Comparison of ENCODE assay signal across 8 cellular contexts in the genomic region with DNA sequence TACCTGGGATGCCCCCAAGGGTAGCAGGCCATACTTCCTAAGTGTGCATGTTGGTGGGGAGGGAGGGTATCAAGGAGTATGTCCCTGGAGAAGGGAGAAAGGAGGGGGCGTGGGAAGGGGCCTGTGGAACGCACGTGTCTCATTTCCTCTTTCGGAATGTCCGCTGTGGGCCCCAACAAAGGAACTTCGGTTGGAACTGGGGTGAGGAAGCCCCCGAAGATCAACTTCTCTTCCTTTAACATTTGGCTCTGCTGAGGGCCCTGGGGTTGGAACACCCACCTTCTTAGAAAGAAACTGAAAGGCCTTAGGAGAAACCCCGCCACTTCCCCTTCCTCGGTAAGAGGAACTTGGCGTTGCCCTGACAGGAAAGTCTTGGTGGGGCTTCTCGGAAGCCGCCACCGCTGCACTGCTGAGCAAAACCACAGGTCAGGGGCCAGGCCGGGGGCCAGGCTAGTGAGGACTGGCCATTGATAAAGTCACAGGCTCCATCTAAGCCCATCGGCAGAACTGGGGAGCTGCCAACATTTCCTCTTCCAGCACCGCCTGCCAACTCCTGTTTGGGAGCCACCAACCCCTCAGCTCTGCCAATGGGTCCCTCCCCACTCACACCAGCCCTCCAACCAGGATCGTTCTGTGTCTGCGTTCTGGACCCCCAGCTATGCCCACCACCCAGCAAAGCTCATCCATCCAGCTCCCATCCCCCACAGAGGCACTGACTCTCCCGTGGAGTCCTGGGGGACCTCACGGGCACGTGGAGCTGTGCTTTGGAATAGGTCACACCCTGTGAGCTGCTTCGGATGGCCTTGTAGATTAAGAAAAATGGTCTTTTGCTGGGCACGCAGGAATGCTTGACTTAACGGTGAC. TPM values are rescaled to one million over a fixed set of nuclear protein-coding genes. Genes with fewer than 3 reads are reported as not detected.
DNase-seq lines count a peak whose midpoint lies in the region; ATAC-seq and TF ChIP-seq lines count a peak whose summit lies in the region.

No MANE protein-coding gene starts in this region.

- H3K27me3 Mint-ChIP-seq in T-helper 17 cell = no peaks in the 10 kb centered on the region
- H3K27me3 Mint-ChIP-seq in nephron progenitor cell (ENCODE audit: low read depth, poor library complexity) = peaks cover 4% of the 10 kb centered on the region

- H3K4me1 ChIP-seq in transverse colon = peaks cover 0 to 27% (median 17%) of the 10 kb centered on the region in 4 donors

- H3K36me3 ChIP-seq in transverse colon = no peaks in the 10 kb centered on the region

- H3K4me3 ChIP-seq in transverse colon = no peak overlapping the region

- peaks cover 52% of the 10 kb centered on the region for H3K4me1 Mint-ChIP-seq in T-helper 17 cell
- H3K4me1 Mint-ChIP-seq in nephron progenitor cell = peaks cover 24% of the 10 kb centered on the region

- H3K36me3 Mint-ChIP-seq in T-helper 17 cell (ENCODE audit: low read depth) = peaks cover 2% of the 10 kb centered on the region
- no peaks in the 10 kb centered on the region for H3K36me3 Mint-ChIP-seq in nephron progenitor cell (ENCODE audit: low read depth)

- H3K27me3 ChIP-seq in transverse colon = no peaks in the 10 kb centered on the region

- TF ChIP-seq CTCF in nephron progenitor cell (IDR thresholded peaks at IDR 0.05) = no peak
- no peak for TF ChIP-seq CTCF in transverse colon (IDR thresholded peaks at IDR 0.05)

- DNase-seq in T-helper 17 cell (peak in 2 of 3 donors; percentile 16 to 21), nephron progenitor cell (no peak), transverse colon (peak; percentile 77), NCI-H748 treated with DMSO at 0.1 percent for 48 hours (lab: John Stamatoyannopoulos, UW) (no peak), NCI-H2227 treated with DMSO at 0.1 percent for 48 hours (lab: John Stamatoyannopoulos, UW) (no peak), NCI-H1930 (lab: John Stamatoyannopoulos, UW) (no peak)

- H3K9me3 ChIP-seq in T-helper 17 cell (ENCODE audit: control insufficient read depth, low read length, poor library complexity, severe bottlenecking) (no peaks in the 10 kb centered on the region), transverse colon (no peaks in the 10 kb centered on the region)

- peak overlapping the region; percentile 99 for H3K27ac Mint-ChIP-seq in T-helper 17 cell
- H3K27ac Mint-ChIP-seq in nephron progenitor cell = peak overlapping the region; percentile 87

- H3K4me3 Mint-ChIP-seq in T-helper 17 cell = peak overlapping the region; percentile 93
- H3K4me3 Mint-ChIP-seq in nephron progenitor cell = no peak overlapping the region

- in situ Hi-C loops in transverse colon (cut with MboI; ENCODE audit: low pct_ligation_motif_present in 1 of 4, low pct_unique_long_range_greater_than_20kb in 1 of 4, low sequenced_read_pairs in 3 of 4) = loop anchor here (5.0 to 10.0 kb wide), 2 partner anchors 122 to 155 kb away; partner anchors contain the start of gene PIM1 (in 4 of the 4)

- WGBS in adipose tissue, 3 donors = 31 to 57% (median 35%) methylated on average over 24 of the region's 24 CpGs
- 66% methylated on average over 24 of the region's 24 CpGs; no CpG with 5 or more reads in 1 of the 2 donors for WGBS in transverse colon (ENCODE audit: low coverage in 1 of 2), 2 donors

- intact Hi-C loops in transverse colon (cut with DNase I; ENCODE audit: low total_unique reads) = loop anchor here (2.0 to 10.0 kb wide), 2 partner anchors 75 to 121 kb away; partner anchors contain the start of gene PIM1

- no peaks in the 10 kb centered on the region for H3K9me3 Mint-ChIP-seq in nephron progenitor cell

- TF ChIP-seq EP300 in transverse colon (IDR thresholded peaks at IDR 0.05; ENCODE audit: low read depth) = no peak

- TF ChIP-seq POLR2A in transverse colon (IDR thresholded peaks at IDR 0.05) = no peak

- peak; percentile 36 for ATAC-seq in GM21619 (IDR thresholded peaks at IDR 0.05; ENCODE audit: unreplicated experiment)
- peak; percentile 29 for ATAC-seq in T-helper 17 cell

- H3K27ac ChIP-seq in adipose tissue (ENCODE audit: low read depth, low read length) (peak overlapping the region; percentile 77), transverse colon (peak overlapping the region; percentile 33 to 80 (median 48))

RNA-seq across cellular contexts. Expression of gene FGD2, which starts 44.8 kb away (rescaled TPM):
- total RNA-seq in T-helper 17 cell (10 to 100 TPM in 1 of 2 donors, 1 to 10 TPM in 1; 1.7 to 12.6 TPM), transverse colon (10 to 100 TPM; 13.1 to 46.4 (median 29.6) TPM)
- polyA plus RNA-seq in adipose tissue = 10 to 100 TPM in 1 of 3 donors, 1 to 10 TPM in 2; 3.6 to 10.1 (median 7.0) TPM

Comparison
In these comparisons a context has a peak if more than half of its experiments do, and no peak if none do; other contexts are left out.
1. DNase-seq: peak in T-helper 17 cell (2 of 3) and transverse colon (single experiment); none in nephron progenitor cell (single experiment), NCI-H748 treated with DMSO at 0.1 percent for 48 hours (single experiment), NCI-H2227 treated with DMSO at 0.1 percent for 48 hours (single experiment) and NCI-H1930 (0 of 2).